17 cellular contexts compared by ENCODE assay signal in genomic region chr6:144447487-144447886, GRCh38.
DNase-seq lines count a peak whose midpoint lies in the region; TF ChIP-seq lines count a peak whose summit lies in the region.
"Had no signal": no experiment of that assay in that cellular context is flagged by ENCODE, and none has a peak within 500 bp of the region (broad histone marks: within the 10 kb centered on the region; RNA-seq: fewer than 3 reads in every experiment).

No MANE protein-coding gene starts in this region.

- no peak for TF ChIP-seq POLR2A in Peyer's patch (IDR thresholded peaks at IDR 0.05)

- no peaks in the 10 kb centered on the region for H3K27me3 ChIP-seq in Peyer's patch

- no peaks in the 10 kb centered on the region for H3K4me1 ChIP-seq in Peyer's patch

- H3K27ac ChIP-seq in caudate nucleus (ENCODE audit: low read depth, low read length) (no peak overlapping the region), Peyer's patch (no peak overlapping the region)
- H3K27ac ChIP-seq: psoas muscle had no signal

- H3K4me3 ChIP-seq in AG10803 (ENCODE audit: low read length) = no peak overlapping the region
- H3K4me3 ChIP-seq in Peyer's patch = no peak overlapping the region
- H3K4me3 ChIP-seq: psoas muscle had no signal

- no peak for TF ChIP-seq CTCF in AG10803 (conservative IDR thresholded peaks at IDR 0.05; ENCODE audit: low read length)
- TF ChIP-seq CTCF in Peyer's patch (IDR thresholded peaks at IDR 0.05) = no peak

- DNase-seq in AG10803 (ENCODE audit: low read depth) (peak; percentile 34), HS-5 (ENCODE audit: low read depth) (peak; percentile 53), amniotic stem cell (lab: John Stamatoyannopoulos, UW) (peak; percentile 31), iris pigment epithelial cell (ENCODE audit: low read depth) (peak; percentile 62), NCI-H2107 (lab: John Stamatoyannopoulos, UW) (no peak), caudate nucleus (lab: John Stamatoyannopoulos, UW) (no peak), Peyer's patch (no peak)
- DNase-seq in activated CD4-positive, alpha-beta T cell treated with anti-CD3 and anti-CD28 coated beads for 48 hours = no peak
- DNase-seq: activated naive CD4-positive, alpha-beta T cell treated with Interleukin-2 at 50 U/mL for 16 hours; AML-193; effector CD4-positive, alpha-beta T cell; foreskin melanocyte; naive thymus-derived CD8-positive, alpha-beta T cell; NCI-H1930; NCI-H82; psoas muscle; substantia nigra had no signal

- H3K36me3 ChIP-seq in Peyer's patch = peaks cover 0 to 38% (median 0%) of the 10 kb centered on the region in 3 donors

- H3K9me3 ChIP-seq in Peyer's patch = no peaks in the 10 kb centered on the region
- H3K9me3 ChIP-seq: psoas muscle had no signal

Comparison
In these comparisons a context has a peak if more than half of its experiments do, and no peak if none do; other contexts are left out.
1. DNase-seq: peak in AG10803 (single experiment), HS-5 (single experiment), amniotic stem cell (single experiment) and iris pigment epithelial cell (single experiment); none in NCI-H2107 (single experiment), caudate nucleus (0 of 61), Peyer's patch (0 of 3) and activated CD4-positive, alpha-beta T cell treated with anti-CD3 and anti-CD28 coated beads for 48 hours (single experiment).